9 cellular contexts compared by ENCODE assay signal in the genomic region with DNA sequence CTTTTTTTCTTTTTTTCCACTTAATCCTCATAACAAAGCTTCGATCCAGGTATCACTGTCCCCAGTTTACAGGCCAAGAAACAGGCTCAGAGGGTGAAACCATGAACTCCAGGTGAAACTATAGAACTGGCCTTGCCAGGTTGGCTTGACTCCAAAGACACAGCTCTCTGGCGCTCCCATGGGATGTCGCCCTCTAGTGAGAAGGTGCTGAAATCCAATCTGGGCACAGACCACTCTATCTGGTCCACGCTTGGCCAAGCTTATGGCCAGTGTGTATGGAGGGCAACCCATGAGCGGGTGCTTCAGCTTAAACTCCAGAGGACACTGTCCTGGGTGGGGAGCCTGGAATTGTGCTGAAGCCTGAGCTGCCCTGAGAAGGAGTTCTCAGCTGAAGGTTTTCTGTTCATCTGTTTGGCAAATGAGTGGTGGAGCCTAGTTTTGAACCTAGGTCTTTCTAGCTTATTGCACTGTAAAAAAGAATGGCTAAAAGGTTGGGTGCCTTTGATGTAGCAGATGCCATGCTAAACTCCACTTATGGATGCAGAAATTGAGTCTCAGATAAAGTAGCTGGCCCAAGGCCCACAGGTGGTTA.
A peak's percentile ranks its signal among the peaks of the same experiment; 100 is the strongest.
DNase-seq lines count a peak whose midpoint lies in the region; ATAC-seq, FAIRE-seq and TF ChIP-seq lines count a peak whose summit lies in the region.
"Had no signal": no experiment of that assay in that cellular context is flagged by ENCODE, and none has a peak within 500 bp of the region (broad histone marks: within the 10 kb centered on the region; RNA-seq: fewer than 3 reads in every experiment).

No MANE protein-coding gene starts in this region.

- DNase-seq in D721Med (ENCODE audit: insufficient read length, low spot score) (no peak), HEK293T (ENCODE audit: extremely low spot score) (peak; percentile 33), UCSD-AML1 (lab: John Stamatoyannopoulos, UW; ENCODE audit: unreplicated experiment) (peak; percentile 20), left lobe of liver (ENCODE audit: low spot score) (peak; percentile 85), occipital lobe (lab: John Stamatoyannopoulos, UW) (no peak), NCI-H1105 (lab: John Stamatoyannopoulos, UW) (no peak), GDM1 (lab: John Stamatoyannopoulos, UW) (no peak)
- DNase-seq: uterus had no signal

- peak; percentile 89 for ATAC-seq in left lobe of liver
- no peak for ATAC-seq in GM18861 (IDR thresholded peaks at IDR 0.05; ENCODE audit: unreplicated experiment)

- TF ChIP-seq CTCF in D721Med (IDR thresholded peaks at IDR 0.05; ENCODE audit: insufficient read depth, missing control alignments) = peak; percentile 48

- CTCF ChIA-PET in HEK293T (lab: Yijun Ruan, JAX) = interaction anchor here (0.5 to 1.2 kb wide), 6 partner anchors 10 to 1873 kb away, joined by 3 to 6 read pairs (median 3); no protein-coding TSS in a partner anchor

- POLR2A ChIA-PET in HEK293T (lab: Yijun Ruan, JAX) = no interaction called here

- FAIRE-seq in D721Med (lab: Jason Lieb, UNC) = no peak

TF ChIP-seq in HEK293T, 16 proteins besides CTCF, POLR2A, EP300 and RAD21:
- TF ChIP-seq FOXK2 (IDR thresholded peaks at IDR 0.05) (no peak), LEF1 (IDR thresholded peaks at IDR 0.05; ENCODE audit: borderline replicate concordance) (no peak), TARDBP (IDR thresholded peaks at IDR 0.05) (no peak), SP1 (IDR thresholded peaks at IDR 0.05) (no peak), PKNOX1 (IDR thresholded peaks at IDR 0.05) (no peak), BHLHE40 (IDR thresholded peaks at IDR 0.05; ENCODE audit: borderline replicate concordance) (no peak)

Comparison
In these comparisons a context has a peak if more than half of its experiments do, and no peak if none do; other contexts are left out.
1. DNase-seq: peak in HEK293T (single experiment), UCSD-AML1 (single experiment) and left lobe of liver (single experiment); none in D721Med (single experiment), occipital lobe (single experiment), NCI-H1105 (single experiment) and GDM1 (single experiment).